ENCODE assay signal across 39 cellular contexts in genomic region chr19:12815088-12815487, GRCh38. TPM values are rescaled to one million over a fixed set of nuclear protein-coding genes. Genes with fewer than 3 reads are reported as not detected.
"Had no signal": no experiment of that assay in that cellular context is flagged by ENCODE, and none has a peak within 500 bp of the region (broad histone marks: within the 10 kb centered on the region; RNA-seq: fewer than 3 reads in every experiment).

No MANE protein-coding gene starts in this region.

- ATAC-seq: activated CD4-positive, alpha-beta T cell treated with anti-CD3 and anti-CD28 coated beads for 36 hours; activated CD4-positive, CD25-positive, alpha-beta regulatory T cell treated with anti-CD3 and anti-CD28 coated beads, Interleukin-2, amount 50 U/mL, for 24 hours; activated CD8-positive, alpha-beta memory T cell treated with anti-CD3 and anti-CD28 coated beads, Interleukin-2, amount 10 ng/mL, durations not matched to agents 7 days and 5 days; activated CD8-positive, alpha-beta T cell treated with anti-CD3 and anti-CD28 coated beads, Interleukin-2, amount 10 ng/mL, durations not matched to agents 7 days and 5 days; activated naive CD4-positive, alpha-beta T cell treated with anti-CD3 and anti-CD28 coated beads, Interleukin-2, amount 50 U/mL, for 72 hours; activated T-cell treated with anti-CD3 and anti-CD28 coated beads, Interleukin-2, amount 50 U/mL, for 4 hours; activated T-cell treated with anti-CD3 and anti-CD28 coated beads, Interleukin-2, amount 50 U/mL, for 72 hours; activated T-helper 17 cell treated with anti-CD3 and anti-CD28 coated beads, Interleukin-2, amount 50 U/mL, for 72 hours; WTC11 had no signal

- H3K27me3 ChIP-seq: ascending aorta, cardiac muscle cell had no signal

- H3K9me3 ChIP-seq: ascending aorta had no signal

- H3K27ac Mint-ChIP-seq: activated CD4-positive, alpha-beta memory T cell treated with anti-CD3 and anti-CD28 coated beads, Interleukin-2, amount 10 ng/mL, durations not matched to agents 7 days and 5 days; activated CD4-positive, alpha-beta T cell treated with anti-CD3 and anti-CD28 coated beads for 36 hours; activated CD4-positive, alpha-beta T cell treated with anti-CD3 and anti-CD28 coated beads, Interleukin-2, amount 10 ng/mL, durations not matched to agents 7 days and 5 days; activated CD8-positive, alpha-beta memory T cell treated with anti-CD3 and anti-CD28 coated beads, Interleukin-2, amount 10 ng/mL, durations not matched to agents 7 days and 5 days; activated CD8-positive, alpha-beta T cell treated with anti-CD3 and anti-CD28 coated beads, Interleukin-2, amount 10 ng/mL, durations not matched to agents 7 days and 5 days; activated naive CD4-positive, alpha-beta T cell treated with anti-CD3 and anti-CD28 coated beads for 36 hours; activated naive CD8-positive, alpha-beta T cell treated with anti-CD3 and anti-CD28 coated beads for 36 hours; activated T-cell treated with anti-CD3 and anti-CD28 coated beads, Interleukin-2, amount 50 U/mL, for 72 hours; activated T-helper 1 cell treated with anti-CD3 and anti-CD28 coated beads, Interleukin-12 subunit alpha, Interleukin-12 subunit beta, Interleukin-2, Interleukin-4 antibody, amounts not matched to agents 30 ng/mL and 10 ng/mL and 1 ng/mL, durations not matched to agents 14 hours and 24 hours and 36 hours; activated T-helper 17 cell treated with anti-CD3 and anti-CD28 coated beads, Interleukin-2, amount 50 U/mL, for 72 hours; brain; T-helper 1 cell treated with Interleukin-12 subunit alpha and Interleukin-12 subunit beta and Interleukin-4 antibody, amounts not matched to agents 30 μg/mL and 1 μg/mL, for 36 hours; T-helper 2 cell treated with Interferon-gamma antibody and Interleukin-4, amounts not matched to agents 5 μg/mL and 100 μg/mL, for 36 hours; WTC11 had no signal

- H3K9me3 Mint-ChIP-seq: activated CD4-positive, alpha-beta memory T cell treated with anti-CD3 and anti-CD28 coated beads, Interleukin-2, amount 10 ng/mL, durations not matched to agents 7 days and 5 days; activated CD4-positive, alpha-beta T cell treated with anti-CD3 and anti-CD28 coated beads, Interleukin-2, amount 10 ng/mL, durations not matched to agents 7 days and 5 days; activated naive CD4-positive, alpha-beta T cell treated with anti-CD3 and anti-CD28 coated beads for 36 hours; activated naive CD4-positive, alpha-beta T cell treated with anti-CD3 and anti-CD28 coated beads, Interleukin-2, amount 50 U/mL, for 72 hours; activated naive CD8-positive, alpha-beta T cell treated with anti-CD3 and anti-CD28 coated beads for 36 hours; activated T-cell treated with anti-CD3 and anti-CD28 coated beads, Interleukin-2, amount 50 U/mL, for 4 hours; activated T-cell treated with anti-CD3 and anti-CD28 coated beads, Interleukin-2, amount 50 U/mL, for 72 hours; activated T-helper 1 cell treated with anti-CD3 and anti-CD28 coated beads, Interleukin-12 subunit alpha, Interleukin-12 subunit beta, Interleukin-2, Interleukin-4 antibody, amounts not matched to agents 30 ng/mL and 10 ng/mL and 1 ng/mL, durations not matched to agents 14 hours and 24 hours and 36 hours; activated T-helper 17 cell treated with anti-CD3 and anti-CD28 coated beads, Interleukin-2, amount 50 U/mL, for 72 hours; brain; central memory CD8-positive, alpha-beta T cell; T-helper 1 cell treated with Interleukin-12 subunit alpha and Interleukin-12 subunit beta and Interleukin-4 antibody, amounts not matched to agents 30 μg/mL and 1 μg/mL, for 36 hours; T-helper 2 cell treated with Interferon-gamma antibody and Interleukin-4, amounts not matched to agents 5 μg/mL and 100 μg/mL, for 36 hours; WTC11 had no signal

- DNase-seq: activated CD4-positive, alpha-beta memory T cell treated with anti-CD3 and anti-CD28 coated beads, Interleukin-2, amount 10 ng/mL, durations not matched to agents 7 days and 5 days; activated CD4-positive, alpha-beta T cell treated with anti-CD3 and anti-CD28 coated beads for 1 hour; activated CD4-positive, alpha-beta T cell treated with anti-CD3 and anti-CD28 coated beads for 36 hours; activated CD4-positive, alpha-beta T cell treated with anti-CD3 and anti-CD28 coated beads for 48 hours; activated CD4-positive, alpha-beta T cell treated with anti-CD3 and anti-CD28 coated beads, Interleukin-2, amount 10 ng/mL, durations not matched to agents 7 days and 5 days; activated CD4-positive, alpha-beta T cell treated with anti-CD3 and anti-CD28 coated beads, Interleukin-2, amount 50 U/mL, for 48 hours; activated CD4-positive, CD25-positive, alpha-beta regulatory T cell; activated CD8-positive, alpha-beta memory T cell treated with anti-CD3 and anti-CD28 coated beads for 24 hours; activated CD8-positive, alpha-beta memory T cell treated with anti-CD3 and anti-CD28 coated beads, Interleukin-2, amount 10 ng/mL, durations not matched to agents 7 days and 5 days; activated CD8-positive, alpha-beta memory T cell treated with anti-CD3 and anti-CD28 coated beads, Interleukin-2, amount 50 U/mL, for 48 hours; activated CD8-positive, alpha-beta T cell treated with anti-CD3 and anti-CD28 coated beads, Interleukin-2, amount 10 ng/mL, durations not matched to agents 7 days and 5 days; activated effector memory CD4-positive, alpha-beta T cell treated with anti-CD3 and anti-CD28 coated beads, Interleukin-2, amount 50 U/mL, for 16 hours; activated gamma-delta T cell treated with Interleukin-2 at 50 U/mL for 16 hours; activated naive CD4-positive, alpha-beta T cell; activated naive CD4-positive, alpha-beta T cell treated with anti-CD3 and anti-CD28 coated beads for 36 hours; activated naive CD4-positive, alpha-beta T cell treated with anti-CD3 and anti-CD28 coated beads, Interleukin-2, amount 50 U/mL, for 16 hours; activated naive CD8-positive, alpha-beta T cell treated with anti-CD3 and anti-CD28 coated beads for 36 hours; activated T-cell treated with anti-CD3 and anti-CD28 coated beads, Interleukin-2, amount 50 U/mL, for 4 hours; activated T-cell treated with anti-CD3 and anti-CD28 coated beads, Interleukin-2, amount 50 U/mL, for 72 hours; amygdala; anterior cingulate cortex; caudate nucleus; cerebellar nuclear complex; T-helper 1 cell; T-helper 2 cell; T-helper 9 cell; WERI-Rb-1 had no signal

- H3K27me3 Mint-ChIP-seq: activated CD4-positive, alpha-beta memory T cell treated with anti-CD3 and anti-CD28 coated beads, Interleukin-2, amount 10 ng/mL, durations not matched to agents 7 days and 5 days; activated CD4-positive, alpha-beta T cell treated with anti-CD3 and anti-CD28 coated beads for 36 hours; activated CD4-positive, alpha-beta T cell treated with anti-CD3 and anti-CD28 coated beads, Interleukin-2, amount 10 ng/mL, durations not matched to agents 7 days and 5 days; activated CD8-positive, alpha-beta memory T cell treated with anti-CD3 and anti-CD28 coated beads, Interleukin-2, amount 10 ng/mL, durations not matched to agents 7 days and 5 days; activated naive CD8-positive, alpha-beta T cell treated with anti-CD3 and anti-CD28 coated beads for 36 hours; activated T-helper 17 cell treated with anti-CD3 and anti-CD28 coated beads, Interleukin-2, amount 50 U/mL, for 72 hours; central memory CD8-positive, alpha-beta T cell had no signal

- H3K4me3 Mint-ChIP-seq: activated CD4-positive, alpha-beta memory T cell treated with anti-CD3 and anti-CD28 coated beads, Interleukin-2, amount 10 ng/mL, durations not matched to agents 7 days and 5 days; activated CD4-positive, alpha-beta T cell treated with anti-CD3 and anti-CD28 coated beads for 36 hours; activated CD4-positive, alpha-beta T cell treated with anti-CD3 and anti-CD28 coated beads, Interleukin-2, amount 10 ng/mL, durations not matched to agents 7 days and 5 days; activated CD8-positive, alpha-beta memory T cell treated with anti-CD3 and anti-CD28 coated beads, Interleukin-2, amount 10 ng/mL, durations not matched to agents 7 days and 5 days; activated CD8-positive, alpha-beta T cell treated with anti-CD3 and anti-CD28 coated beads, Interleukin-2, amount 10 ng/mL, durations not matched to agents 7 days and 5 days; activated naive CD4-positive, alpha-beta T cell treated with anti-CD3 and anti-CD28 coated beads for 36 hours; activated naive CD8-positive, alpha-beta T cell treated with anti-CD3 and anti-CD28 coated beads for 36 hours; activated T-cell treated with anti-CD3 and anti-CD28 coated beads, Interleukin-2, amount 50 U/mL, for 4 hours; activated T-cell treated with anti-CD3 and anti-CD28 coated beads, Interleukin-2, amount 50 U/mL, for 72 hours; activated T-helper 1 cell treated with anti-CD3 and anti-CD28 coated beads, Interleukin-12 subunit alpha, Interleukin-12 subunit beta, Interleukin-2, Interleukin-4 antibody, amounts not matched to agents 30 ng/mL and 10 ng/mL and 1 ng/mL, durations not matched to agents 14 hours and 24 hours and 36 hours; activated T-helper 17 cell treated with anti-CD3 and anti-CD28 coated beads, Interleukin-2, amount 50 U/mL, for 72 hours; brain; central memory CD8-positive, alpha-beta T cell; T-helper 1 cell treated with Interleukin-12 subunit alpha and Interleukin-12 subunit beta and Interleukin-4 antibody, amounts not matched to agents 30 μg/mL and 1 μg/mL, for 36 hours; T-helper 2 cell treated with Interferon-gamma antibody and Interleukin-4, amounts not matched to agents 5 μg/mL and 100 μg/mL, for 36 hours; WTC11 had no signal

- H3K27ac ChIP-seq: ascending aorta, cardiac muscle cell, WERI-Rb-1 had no signal

- H3K4me3 ChIP-seq: ascending aorta, cardiac muscle cell had no signal

- H3K4me1 Mint-ChIP-seq: activated CD4-positive, alpha-beta memory T cell treated with anti-CD3 and anti-CD28 coated beads, Interleukin-2, amount 10 ng/mL, durations not matched to agents 7 days and 5 days; activated CD4-positive, alpha-beta T cell treated with anti-CD3 and anti-CD28 coated beads for 36 hours; activated CD4-positive, alpha-beta T cell treated with anti-CD3 and anti-CD28 coated beads, Interleukin-2, amount 10 ng/mL, durations not matched to agents 7 days and 5 days; activated CD8-positive, alpha-beta memory T cell treated with anti-CD3 and anti-CD28 coated beads, Interleukin-2, amount 10 ng/mL, durations not matched to agents 7 days and 5 days; activated naive CD8-positive, alpha-beta T cell treated with anti-CD3 and anti-CD28 coated beads for 36 hours; activated T-helper 17 cell treated with anti-CD3 and anti-CD28 coated beads, Interleukin-2, amount 50 U/mL, for 72 hours; brain; central memory CD8-positive, alpha-beta T cell; WTC11 had no signal

- FAIRE-seq: bronchial epithelial cell had no signal

- H3K4me1 ChIP-seq: ascending aorta had no signal

RNA-seq across cellular contexts. Expression of gene THSD8, which starts 13.2 kb away (rescaled TPM):
- total RNA-seq: ascending aorta, bronchial epithelial cell, cardiac muscle cell had no signal

RNA-seq across cellular contexts. Expression of gene RTBDN, which starts 19.3 kb away (rescaled TPM):
- total RNA-seq: activated CD4-positive, alpha-beta memory T cell treated with anti-CD3 and anti-CD28 coated beads, Interleukin-2, amount 10 ng/mL, durations not matched to agents 7 days and 5 days; activated CD4-positive, alpha-beta T cell treated with anti-CD3 and anti-CD28 coated beads for 36 hours; activated CD4-positive, alpha-beta T cell treated with anti-CD3 and anti-CD28 coated beads, Interleukin-2, amount 10 ng/mL, durations not matched to agents 7 days and 5 days; activated CD8-positive, alpha-beta memory T cell treated with anti-CD3 and anti-CD28 coated beads, Interleukin-2, amount 10 ng/mL, durations not matched to agents 7 days and 5 days; activated CD8-positive, alpha-beta T cell treated with anti-CD3 and anti-CD28 coated beads, Interleukin-2, amount 10 ng/mL, durations not matched to agents 7 days and 5 days; activated naive CD4-positive, alpha-beta T cell treated with anti-CD3 and anti-CD28 coated beads for 36 hours; activated naive CD4-positive, alpha-beta T cell treated with anti-CD3 and anti-CD28 coated beads, Interleukin-2, amount 50 U/mL, for 72 hours; activated naive CD8-positive, alpha-beta T cell treated with anti-CD3 and anti-CD28 coated beads for 36 hours; activated T-cell treated with anti-CD3 and anti-CD28 coated beads, Interleukin-2, amount 50 U/mL, for 4 hours; activated T-cell treated with anti-CD3 and anti-CD28 coated beads, Interleukin-2, amount 50 U/mL, for 72 hours; activated T-helper 1 cell treated with anti-CD3 and anti-CD28 coated beads, Interleukin-12 subunit alpha, Interleukin-12 subunit beta, Interleukin-2, Interleukin-4 antibody, amounts not matched to agents 30 ng/mL and 10 ng/mL and 1 ng/mL, durations not matched to agents 14 hours and 24 hours and 36 hours; activated T-helper 17 cell treated with anti-CD3 and anti-CD28 coated beads, Interleukin-2, amount 50 U/mL, for 72 hours; ascending aorta; bronchial epithelial cell; cardiac muscle cell had no signal
- polyA plus RNA-seq: cardiac muscle cell had no signal
